ENCODE assay signal across 8 cellular contexts in genomic region chr2:237762286-237763182, GRCh38. TPM values are rescaled to one million over a fixed set of nuclear protein-coding genes. Genes with fewer than 3 reads are reported as not detected.
DNase-seq lines count a peak whose midpoint lies in the region; ATAC-seq, FAIRE-seq and TF ChIP-seq lines count a peak whose summit lies in the region.
"Not testable (repeated sequence)": the region's sequence is repeated elsewhere in the genome, so short reads cannot be mapped to it uniquely, and the experiment has no call there.

No MANE protein-coding gene starts in this region.

- H3K36me3 Mint-ChIP-seq in activated T-cell treated with anti-CD3 and anti-CD28 coated beads, Interleukin-2, amount 50 U/mL, for 24 hours (ENCODE audit: low read depth): peaks cover 90% of the 10 kb centered on the region
- H3K36me3 Mint-ChIP-seq in astrocyte (ENCODE audit: low read depth, unreplicated experiment): peaks cover 35% of the 10 kb centered on the region
- H3K36me3 Mint-ChIP-seq in stimulated activated effector memory CD8-positive, alpha-beta T cell treated with anti-CD3 and anti-CD28 coated beads, Interleukin-12 subunit alpha, Interleukin-12 subunit beta, amount 100 ng/mL, for 72 hours: peaks cover 100% of the 10 kb centered on the region

- not testable (repeated sequence) for H2AFZ ChIP-seq in astrocyte (ENCODE audit: low read depth, low read length); HepG2 (ENCODE audit: low read length)

- not testable (repeated sequence) for H3K4me3 ChIP-seq in astrocyte (ENCODE audit: insufficient read depth, low read depth, low read length); HepG2 (replicated peaks in 1 of 3; ENCODE audit: insufficient read depth in 1 of 3, low read depth in 2 of 3, low read length in 3 of 3)

- peaks cover 17% of the 10 kb centered on the region for H3K4me1 ChIP-seq in astrocyte (ENCODE audit: insufficient read depth, low read length)
- not testable (repeated sequence) for H3K4me1 ChIP-seq in HepG2 (ENCODE audit: insufficient read depth, low read length)

- BruUV-seq in HepG2 (replicated peaks; lab: Mats Ljungman, UMichigan): not testable (repeated sequence)

- WGBS in HepG2 (ENCODE audit: low lambda C conversion rate): 96% methylated on average over 9 of the region's 9 CpGs

- intact Hi-C loops in HepG2 (cut with micrococcal nuclease; ENCODE audit: unreplicated experiment): not testable (repeated sequence)

- CTCF ChIA-PET in HepG2 (lab: Yijun Ruan, JAX; ENCODE audit: low intra/inter-chr PET ratio, low total read pairs): not testable (repeated sequence)

- H3K9ac ChIP-seq in astrocyte (ENCODE audit: low read length): peak overlapping the region; percentile 8
- H3K9ac ChIP-seq in HepG2 (ENCODE audit: insufficient read depth, low read depth, low read length): not testable (repeated sequence)

- not testable (repeated sequence) for H3K27me3 ChIP-seq in astrocyte (ENCODE audit: insufficient read depth, low read length); HepG2 (ENCODE audit: control insufficient read depth in 1 of 2, insufficient read depth in 2 of 2, low read length in 2 of 2)

- TF ChIP-seq RAD21 in HepG2 (CRISPR knock-in tag; IDR thresholded peaks at IDR 0.05): not testable (repeated sequence)

- not testable (repeated sequence) for H3K9me3 Mint-ChIP-seq in activated T-cell treated with anti-CD3 and anti-CD28 coated beads, Interleukin-2, amount 50 U/mL, for 24 hours; astrocyte (ENCODE audit: unreplicated experiment); stimulated activated effector memory CD8-positive, alpha-beta T cell treated with anti-CD3 and anti-CD28 coated beads, Interleukin-12 subunit alpha, Interleukin-12 subunit beta, amount 100 ng/mL, for 72 hours

- H3K9me3 ChIP-seq in astrocyte (ENCODE audit: insufficient read depth, low read depth, low read length); HepG2 (ENCODE audit: low read length): not testable (repeated sequence)

- peak; percentile 68 for DNase-seq in AG08396 (ENCODE audit: low spot score)
- DNase-seq in EL: peak; percentile 52
- peak; percentile 3 for DNase-seq in M059J (ENCODE audit: low read depth)
- DNase-seq in activated T-cell treated with anti-CD3 and anti-CD28 coated beads, Interleukin-2, amount 50 U/mL, for 24 hours; epithelial cell of prostate (ENCODE audit: low read depth, low spot score); HepG2 (ENCODE audit: low spot score); stimulated activated effector memory CD8-positive, alpha-beta T cell treated with anti-CD3 and anti-CD28 coated beads, Interleukin-12 subunit alpha, Interleukin-12 subunit beta, amount 100 ng/mL, for 72 hours (ENCODE audit: low spot score in 2 of 2): not testable (repeated sequence)
- peak; percentile 90 for DNase-seq in astrocyte (ENCODE audit: low read depth)

- not testable (repeated sequence) for TF ChIP-seq CTCF in astrocyte (IDR thresholded peaks at IDR 0.05; ENCODE audit: insufficient read depth, low read depth, low read length); HepG2 (CRISPR knock-in tag; IDR thresholded peaks at IDR 0.05)

- H3K79me2 ChIP-seq in astrocyte (ENCODE audit: insufficient read depth, low read length); HepG2 (ENCODE audit: insufficient read depth, low read length): not testable (repeated sequence)

- not testable (repeated sequence) for TF ChIP-seq EP300 in HepG2 (IDR thresholded peaks at IDR 0.05; ENCODE audit: low read depth in 2 of 2, low read length in 2 of 2); HepG2 (CRISPR knock-in tag; IDR thresholded peaks at IDR 0.05; ENCODE audit: borderline replicate concordance)

- peak overlapping the region; percentile 76 for H3K27ac ChIP-seq in astrocyte (ENCODE audit: low read depth, low read length)
- peak overlapping the region; percentile 27 for H3K27ac ChIP-seq in epithelial cell of prostate
- not testable (repeated sequence) for H3K27ac ChIP-seq in HepG2 (ENCODE audit: extremely low read length, insufficient read depth, low read length)

- FAIRE-seq in astrocyte (lab: Jason Lieb, UNC): peak; percentile 92
- FAIRE-seq in HepG2 (lab: Jason Lieb, UNC): not testable (repeated sequence)

- H3K36me3 ChIP-seq in astrocyte (ENCODE audit: insufficient read depth, low read length) (peaks cover 22% of the 10 kb centered on the region), HepG2 (replicated peaks in 1 of 2; ENCODE audit: control insufficient read depth in 1 of 2, insufficient read depth in 2 of 2, low read length in 2 of 2) (peaks cover 13 to 47% of the 10 kb centered on the region in 2 experiments)

- not testable (repeated sequence) for H3K27me3 Mint-ChIP-seq in activated T-cell treated with anti-CD3 and anti-CD28 coated beads, Interleukin-2, amount 50 U/mL, for 24 hours; astrocyte (ENCODE audit: low read depth, unreplicated experiment)

- TF ChIP-seq POLR2A in HepG2 (IDR thresholded peaks at IDR 0.05; ENCODE audit: insufficient read depth in 1 of 2, low read depth in 2 of 2, low read length in 2 of 2): not testable (repeated sequence)

- not testable (repeated sequence) for H3K4me3 Mint-ChIP-seq in activated T-cell treated with anti-CD3 and anti-CD28 coated beads, Interleukin-2, amount 50 U/mL, for 24 hours; astrocyte (ENCODE audit: unreplicated experiment); stimulated activated effector memory CD8-positive, alpha-beta T cell treated with anti-CD3 and anti-CD28 coated beads, Interleukin-12 subunit alpha, Interleukin-12 subunit beta, amount 100 ng/mL, for 72 hours

- peaks cover 14% of the 10 kb centered on the region for H4K20me1 ChIP-seq in astrocyte (ENCODE audit: insufficient read depth, low read length)
- H4K20me1 ChIP-seq in HepG2 (ENCODE audit: insufficient read depth, low read length): not testable (repeated sequence)

- H3K27ac Mint-ChIP-seq in activated T-cell treated with anti-CD3 and anti-CD28 coated beads, Interleukin-2, amount 50 U/mL, for 24 hours: peak overlapping the region; percentile 66
- H3K27ac Mint-ChIP-seq in astrocyte (ENCODE audit: unreplicated experiment): not testable (repeated sequence)
- peak overlapping the region; percentile 58 for H3K27ac Mint-ChIP-seq in stimulated activated effector memory CD8-positive, alpha-beta T cell treated with anti-CD3 and anti-CD28 coated beads, Interleukin-12 subunit alpha, Interleukin-12 subunit beta, amount 100 ng/mL, for 72 hours

- ATAC-seq in HepG2: not testable (repeated sequence)
- peak; percentile 92 for ATAC-seq in stimulated activated effector memory CD8-positive, alpha-beta T cell treated with anti-CD3 and anti-CD28 coated beads, Interleukin-12 subunit alpha, Interleukin-12 subunit beta, amount 100 ng/mL, for 72 hours

- POLR2A ChIA-PET in HepG2 (lab: Yijun Ruan, JAX): not testable (repeated sequence)

- H3K4me1 Mint-ChIP-seq in activated T-cell treated with anti-CD3 and anti-CD28 coated beads, Interleukin-2, amount 50 U/mL, for 24 hours (ENCODE audit: low read depth): not testable (repeated sequence)
- H3K4me1 Mint-ChIP-seq in astrocyte (ENCODE audit: low read depth, unreplicated experiment): peaks cover 14% of the 10 kb centered on the region
- H3K4me1 Mint-ChIP-seq in stimulated activated effector memory CD8-positive, alpha-beta T cell treated with anti-CD3 and anti-CD28 coated beads, Interleukin-12 subunit alpha, Interleukin-12 subunit beta, amount 100 ng/mL, for 72 hours: peaks cover 20% of the 10 kb centered on the region

- in situ Hi-C loops in HepG2 (cut with HindIII; ENCODE audit: extremely low pct_ligation_motif_present, low pct_unique_long_range_greater_than_20kb): not testable (repeated sequence)

- peak overlapping the region; percentile 40 for H3K4me2 ChIP-seq in astrocyte (ENCODE audit: low read length)
- not testable (repeated sequence) for H3K4me2 ChIP-seq in HepG2 (ENCODE audit: low read depth, low read length)

TF ChIP-seq in HepG2, 621 proteins besides CTCF, POLR2A, EP300 and RAD21:
- TF ChIP-seq CEBPB (IDR thresholded peaks at IDR 0.05; ENCODE audit: borderline replicate concordance, low read depth, low read length) (peak; percentile 29; the same call in 1 of the 2 replicates), CREB1 (IDR thresholded peaks at IDR 0.05) (0 out of 2 replicates have a peak, but pooled peaks have one; percentile 4)
- not testable (repeated sequence) for TF ChIP-seq CREB1 (CRISPR knock-in tag; IDR thresholded peaks at IDR 0.05)
TF ChIP-seq in HepG2: peak in this region for 2; not testable (repeated sequence) for 619.

RNA-seq across cellular contexts. Expression of gene RBM44, which starts 36.0 kb away (rescaled TPM):
- 0.02 TPM in 1 of 2 replicates, not detected in the other for total RNA-seq in M059J (2014; rRNA removed; shearing (Covaris generic))
- total RNA-seq in astrocyte: 0.29 and 0.32 TPM in 2 replicates
- total RNA-seq in HepG2 (2016; rRNA removed; fragmentation: Illumina TruSeq; extraction: Trizol): 0.13 and 0.15 TPM in 2 replicates
- total RNA-seq in HepG2 (2016; cell fraction: cytosol; rRNA removed; fragmentation: Illumina TruSeq; extraction: Trizol; ENCODE audit: low read depth): 0.51 and 0.53 TPM in 2 replicates
- total RNA-seq in HepG2 (2016; cell fraction: insoluble cytoplasmic fraction; rRNA removed; fragmentation: Illumina TruSeq; extraction: Trizol): 0.19 and 0.21 TPM in 2 replicates
- 0.10 and 0.37 TPM in 2 replicates for total RNA-seq in HepG2 (2016; cell fraction: membrane; rRNA removed; fragmentation: Illumina TruSeq; extraction: Trizol)
- total RNA-seq in HepG2 (2016; cell fraction: nucleus; rRNA removed; fragmentation: Illumina TruSeq; extraction: Trizol): 0.59 and 0.60 TPM in 2 replicates
- polyA plus RNA-seq in HepG2 (2011; rRNA removed): 0.47 and 0.50 TPM in 2 replicates
- 0.04 and 0.09 TPM in 2 replicates for polyA plus RNA-seq in HepG2 (2011; cell fraction: cytosol; rRNA removed)
- polyA plus RNA-seq in HepG2 (2011; cell fraction: nucleus; rRNA removed): 0.68 and 0.96 TPM in 2 replicates
- polyA plus RNA-seq in HepG2 (2012): 0.36 and 0.63 TPM in 2 replicates
- not detected in 2 replicates for polyA plus RNA-seq in HepG2 (2016; cell fraction: cytosol; fragmentation: Illumina TruSeq; extraction: Trizol; ENCODE audit: low read depth)
- polyA plus RNA-seq in HepG2 (2016; cell fraction: insoluble cytoplasmic fraction; fragmentation: Illumina TruSeq; extraction: Trizol; ENCODE audit: low read depth): 0.07 and 0.14 TPM in 2 replicates
- 0.03 and 0.05 TPM in 2 replicates for polyA plus RNA-seq in HepG2 (2016; cell fraction: membrane; fragmentation: Illumina TruSeq; extraction: Trizol; ENCODE audit: low read depth)
- polyA plus RNA-seq in HepG2 (2016; cell fraction: nucleus; fragmentation: Illumina TruSeq; extraction: Trizol; ENCODE audit: insufficient read depth, low read depth): 0.31 and 0.63 TPM in 2 replicates
- 0.02 and 0.19 TPM in 2 replicates for polyA minus RNA-seq in HepG2 (2011; rRNA and poly(A)+ RNA removed; ENCODE audit: low replicate concordance)
- polyA minus RNA-seq in HepG2 (2011; cell fraction: cytosol; rRNA and poly(A)+ RNA removed): 0.26 TPM in 1 of 2 replicates, not detected in the other
- 2.2 and 2.9 TPM in 2 replicates for polyA minus RNA-seq in HepG2 (2011; cell fraction: nucleus; rRNA and poly(A)+ RNA removed)
